Comparison of ENCODE assay signal across 1 cellular context in genomic region chrX:115940888-115941332, GRCh38.
TF ChIP-seq lines count a peak whose summit lies in the region.

No MANE protein-coding gene starts in this region.

TF ChIP-seq in HepG2, 621 proteins besides CTCF, POLR2A, EP300 and RAD21 (continued from another document):
- no peak for TF ChIP-seq ZNF10 (CRISPR knock-in tag; IDR thresholded peaks at IDR 0.05; ENCODE audit: borderline replicate concordance, low read depth)
- peak; percentile 55 for TF ChIP-seq ARID5B (CRISPR knock-in tag; IDR thresholded peaks at IDR 0.05)
- TF ChIP-seq KDM6A (CRISPR knock-in tag; IDR thresholded peaks at IDR 0.05; ENCODE audit: low read depth): no peak
- no peak for TF ChIP-seq NR2F1 (CRISPR knock-in tag; IDR thresholded peaks at IDR 0.05)
- no peak for TF ChIP-seq ZNF143 (CRISPR knock-in tag; IDR thresholded peaks at IDR 0.05)
- no peak for TF ChIP-seq RELA (CRISPR knock-in tag; IDR thresholded peaks at IDR 0.05)
- no peak for TF ChIP-seq ZNF546 (CRISPR knock-in tag; conservative IDR thresholded peaks at IDR 0.05)
- TF ChIP-seq, protein P1, sequence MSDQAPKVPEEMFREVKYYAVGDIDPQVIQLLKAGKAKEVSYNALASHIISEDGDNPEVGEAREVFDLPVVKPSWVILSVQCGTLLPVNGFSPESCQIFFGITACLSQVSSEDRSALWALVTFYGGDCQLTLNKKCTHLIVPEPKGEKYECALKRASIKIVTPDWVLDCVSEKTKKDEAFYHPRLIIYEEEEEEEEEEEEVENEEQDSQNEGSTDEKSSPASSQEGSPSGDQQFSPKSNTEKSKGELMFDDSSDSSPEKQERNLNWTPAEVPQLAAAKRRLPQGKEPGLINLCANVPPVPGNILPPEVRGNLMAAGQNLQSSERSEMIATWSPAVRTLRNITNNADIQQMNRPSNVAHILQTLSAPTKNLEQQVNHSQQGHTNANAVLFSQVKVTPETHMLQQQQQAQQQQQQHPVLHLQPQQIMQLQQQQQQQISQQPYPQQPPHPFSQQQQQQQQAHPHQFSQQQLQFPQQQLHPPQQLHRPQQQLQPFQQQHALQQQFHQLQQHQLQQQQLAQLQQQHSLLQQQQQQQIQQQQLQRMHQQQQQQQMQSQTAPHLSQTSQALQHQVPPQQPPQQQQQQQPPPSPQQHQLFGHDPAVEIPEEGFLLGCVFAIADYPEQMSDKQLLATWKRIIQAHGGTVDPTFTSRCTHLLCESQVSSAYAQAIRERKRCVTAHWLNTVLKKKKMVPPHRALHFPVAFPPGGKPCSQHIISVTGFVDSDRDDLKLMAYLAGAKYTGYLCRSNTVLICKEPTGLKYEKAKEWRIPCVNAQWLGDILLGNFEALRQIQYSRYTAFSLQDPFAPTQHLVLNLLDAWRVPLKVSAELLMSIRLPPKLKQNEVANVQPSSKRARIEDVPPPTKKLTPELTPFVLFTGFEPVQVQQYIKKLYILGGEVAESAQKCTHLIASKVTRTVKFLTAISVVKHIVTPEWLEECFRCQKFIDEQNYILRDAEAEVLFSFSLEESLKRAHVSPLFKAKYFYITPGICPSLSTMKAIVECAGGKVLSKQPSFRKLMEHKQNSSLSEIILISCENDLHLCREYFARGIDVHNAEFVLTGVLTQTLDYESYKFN (CRISPR knock-in tag; conservative IDR thresholded peaks at IDR 0.05): peak; percentile 28; the same call in 1 of the 2 replicates
- TF ChIP-seq HHEX (CRISPR knock-in tag; IDR thresholded peaks at IDR 0.05): no peak
- TF ChIP-seq ZNF773 (CRISPR knock-in tag; IDR thresholded peaks at IDR 0.05; ENCODE audit: borderline replicate concordance): no peak
- no peak for TF ChIP-seq ZKSCAN5 (CRISPR knock-in tag; IDR thresholded peaks at IDR 0.05)
- TF ChIP-seq CENPX (CRISPR knock-in tag; IDR thresholded peaks at IDR 0.05): no peak
- TF ChIP-seq ZNF746 (CRISPR knock-in tag; IDR thresholded peaks at IDR 0.05): no peak
